Comparison of ENCODE assay signal across 17 cellular contexts in the genomic region with DNA sequence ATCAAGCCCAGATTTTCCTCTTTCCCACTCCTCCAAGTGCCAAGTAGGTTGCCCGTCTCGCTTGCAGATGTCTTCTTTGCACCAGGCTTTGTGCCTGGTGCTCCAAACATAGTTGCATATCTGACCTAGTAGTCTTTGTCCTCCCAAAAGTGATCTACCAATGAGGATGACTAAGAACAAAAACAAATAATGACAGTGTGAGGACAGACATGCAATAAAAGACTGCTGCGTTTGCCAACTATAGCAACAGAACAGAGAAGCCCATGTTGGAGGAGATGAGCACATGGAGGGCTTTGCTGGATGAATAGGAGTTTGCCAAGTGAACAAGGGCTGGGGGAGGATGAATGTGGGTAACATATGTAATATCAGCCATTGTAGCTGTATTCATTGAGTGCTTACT. TPM values are rescaled to one million over a fixed set of nuclear protein-coding genes. Genes with fewer than 3 reads are reported as not detected.
DNase-seq lines count a peak whose midpoint lies in the region; ATAC-seq and TF ChIP-seq lines count a peak whose summit lies in the region.
"Had no signal": no experiment of that assay in that cellular context is flagged by ENCODE, and none has a peak within 500 bp of the region (broad histone marks: within the 10 kb centered on the region; RNA-seq: fewer than 3 reads in every experiment).

No MANE protein-coding gene starts in this region.

- DNase-seq in Right ventricle myocardium superior, result no peak
- no peak for DNase-seq in right atrium auricular region (ENCODE audit: low spot score)
- peak; percentile 30 for DNase-seq in M059J (ENCODE audit: low read depth)
- no peak for DNase-seq in breast epithelium (ENCODE audit: low spot score in 2 of 2)
- DNase-seq in stimulated activated naive B cell treated with anti-CD40 and anti-IgM and Interleukin-4, amounts not matched to agents 10 μg/mL and 1 μg/mL and 100 μg/mL, for 72 hours, result no peak
- no peak for DNase-seq in progenitor cell of endocrine pancreas (ENCODE audit: low spot score, unreplicated experiment)
- DNase-seq: aorta; Calu3; endodermal cell; lower lobe of right lung; NCI-H526 treated with DMSO at 0.1 percent for 48 hours; stimulated activated CD4-positive, alpha-beta T cell treated with anti-CD3 and anti-CD28 coated beads, Interleukin-1b, Interleukin-23, amount 100 ng/mL, for 48 hours; stimulated activated naive CD4-positive, alpha-beta T cell treated with Interleukin-2 at 50 U/mL for 16 hours; SW 1271 had no signal

- no peaks in the 10 kb centered on the region for H3K27me3 ChIP-seq in right atrium auricular region
- H3K27me3 ChIP-seq in breast epithelium, result no peaks in the 10 kb centered on the region

- no peaks in the 10 kb centered on the region for H3K9me3 ChIP-seq in right atrium auricular region
- H3K9me3 ChIP-seq in breast epithelium, result no peaks in the 10 kb centered on the region
- H3K9me3 ChIP-seq: lower lobe of right lung had no signal

- intact Hi-C loops in Right ventricle myocardium superior (cut with DNase I) (no loop called here), breast epithelium (cut with DNase I; ENCODE audit: low total_unique reads) (no loop called here)

- H3K4me1 ChIP-seq in right atrium auricular region (no peaks in the 10 kb centered on the region), breast epithelium (no peaks in the 10 kb centered on the region)
- H3K4me1 ChIP-seq: lower lobe of right lung had no signal

- peak overlapping the region in 1 of 2 donors; percentile 3 for H3K4me3 Mint-ChIP-seq in stimulated activated naive B cell treated with anti-CD40 and anti-IgM and Interleukin-4, amounts not matched to agents 10 μg/mL and 1 μg/mL and 100 μg/mL, for 72 hours
- H3K4me3 Mint-ChIP-seq in progenitor cell of endocrine pancreas (ENCODE audit: low read depth), result no peak overlapping the region
- H3K4me3 Mint-ChIP-seq: endodermal cell had no signal

- no peak for TF ChIP-seq POLR2A in breast epithelium (IDR thresholded peaks at IDR 0.05)

- TF ChIP-seq CTCF in right atrium auricular region (IDR thresholded peaks at IDR 0.05), result no peak
- no peak for TF ChIP-seq CTCF in breast epithelium (IDR thresholded peaks at IDR 0.05)
- TF ChIP-seq CTCF in progenitor cell of endocrine pancreas (IDR thresholded peaks at IDR 0.05; ENCODE audit: unreplicated experiment), result no peak

- peaks cover 73 to 77% of the 10 kb centered on the region in 2 donors for H3K4me1 Mint-ChIP-seq in stimulated activated naive B cell treated with anti-CD40 and anti-IgM and Interleukin-4, amounts not matched to agents 10 μg/mL and 1 μg/mL and 100 μg/mL, for 72 hours
- H3K4me1 Mint-ChIP-seq in progenitor cell of endocrine pancreas (ENCODE audit: low read depth), result peaks cover 10% of the 10 kb centered on the region

- no peaks in the 10 kb centered on the region for H3K9me3 Mint-ChIP-seq in stimulated activated naive B cell treated with anti-CD40 and anti-IgM and Interleukin-4, amounts not matched to agents 10 μg/mL and 1 μg/mL and 100 μg/mL, for 72 hours
- no peaks in the 10 kb centered on the region for H3K9me3 Mint-ChIP-seq in progenitor cell of endocrine pancreas (ENCODE audit: low read depth)
- H3K9me3 Mint-ChIP-seq: endodermal cell had no signal

- peak overlapping the region in 1 of 2 donors; percentile 45 for H3K27ac ChIP-seq in right atrium auricular region
- H3K27ac ChIP-seq in breast epithelium, result peak overlapping the region; percentile 43 to 86
- H3K27ac ChIP-seq: lower lobe of right lung had no signal

- H3K36me3 ChIP-seq in right atrium auricular region, result no peaks in the 10 kb centered on the region
- H3K36me3 ChIP-seq in breast epithelium, result no peaks in the 10 kb centered on the region
- H3K36me3 ChIP-seq: lower lobe of right lung had no signal

- peaks cover 62% of the 10 kb centered on the region in 2 donors for H3K36me3 Mint-ChIP-seq in stimulated activated naive B cell treated with anti-CD40 and anti-IgM and Interleukin-4, amounts not matched to agents 10 μg/mL and 1 μg/mL and 100 μg/mL, for 72 hours
- H3K36me3 Mint-ChIP-seq in progenitor cell of endocrine pancreas (ENCODE audit: insufficient read depth), result no peaks in the 10 kb centered on the region

- H3K27ac Mint-ChIP-seq in stimulated activated naive B cell treated with anti-CD40 and anti-IgM and Interleukin-4, amounts not matched to agents 10 μg/mL and 1 μg/mL and 100 μg/mL, for 72 hours, result peak overlapping the region; percentile 67
- H3K27ac Mint-ChIP-seq in progenitor cell of endocrine pancreas, result no peak overlapping the region
- H3K27ac Mint-ChIP-seq: endodermal cell had no signal

- ATAC-seq in Right ventricle myocardium superior (ENCODE audit: poor library complexity), result peak; percentile 10
- no peak for ATAC-seq in stimulated activated naive B cell treated with anti-CD40 and anti-IgM and Interleukin-4, amounts not matched to agents 10 μg/mL and 1 μg/mL and 100 μg/mL, for 72 hours (replicated peaks)
- ATAC-seq in GM21576 (IDR thresholded peaks at IDR 0.05; ENCODE audit: unreplicated experiment), result no peak
- ATAC-seq in HG03571 (IDR thresholded peaks at IDR 0.05; ENCODE audit: unreplicated experiment), result no peak
- ATAC-seq: lower lobe of right lung had no signal

- no peaks in the 10 kb centered on the region for H3K27me3 Mint-ChIP-seq in stimulated activated naive B cell treated with anti-CD40 and anti-IgM and Interleukin-4, amounts not matched to agents 10 μg/mL and 1 μg/mL and 100 μg/mL, for 72 hours
- H3K27me3 Mint-ChIP-seq in progenitor cell of endocrine pancreas, result peaks cover 29% of the 10 kb centered on the region

- no peak overlapping the region for H3K4me3 ChIP-seq in right atrium auricular region
- no peak overlapping the region for H3K4me3 ChIP-seq in breast epithelium
- H3K4me3 ChIP-seq: lower lobe of right lung had no signal

RNA-seq across cellular contexts. Expression of gene DTX1, which starts 15.6 kb away (rescaled TPM):
- total RNA-seq in Right ventricle myocardium superior (1.6 TPM), right atrium auricular region (1 to 10 TPM; 1.2 to 4.0 TPM), breast epithelium (10 to 100 TPM in 2 of 3 donors, 1 to 10 TPM in 1; 7.9 to 46.6 (median 20.0) TPM), progenitor cell of endocrine pancreas (1.8 TPM in 2 replicates)
- total RNA-seq in M059J (2014; rRNA removed; shearing (Covaris generic)), result not detected in 2 replicates
- total RNA-seq: Calu3, osteocyte had no signal
